ENCODE assay signal across 7 cellular contexts in genomic region chr15:41116872-41117242, GRCh38. TPM values are rescaled to one million over a fixed set of nuclear protein-coding genes. Genes with fewer than 3 reads are reported as not detected.
DNase-seq lines count a peak whose midpoint lies in the region; ATAC-seq lines count a peak whose summit lies in the region.

No MANE protein-coding gene starts in this region.

- H3K4me3 Mint-ChIP-seq in activated T-cell treated with anti-CD3 and anti-CD28 coated beads, Interleukin-2, amount 50 U/mL, for 72 hours = peak overlapping the region; percentile 95 to 98
- H3K4me3 Mint-ChIP-seq in stimulated activated naive B cell treated with anti-CD40 and anti-IgM and Interleukin-4, amounts not matched to agents 10 μg/mL and 1 μg/mL and 100 μg/mL, for 72 hours = peak overlapping the region; percentile 90 to 91

- H3K36me3 Mint-ChIP-seq in activated T-cell treated with anti-CD3 and anti-CD28 coated beads, Interleukin-2, amount 50 U/mL, for 72 hours (ENCODE audit: insufficient read depth in 2 of 2) = peaks cover 10 to 12% of the 10 kb centered on the region in 2 donors
- peaks cover 7 to 20% of the 10 kb centered on the region in 2 donors for H3K36me3 Mint-ChIP-seq in stimulated activated naive B cell treated with anti-CD40 and anti-IgM and Interleukin-4, amounts not matched to agents 10 μg/mL and 1 μg/mL and 100 μg/mL, for 72 hours

- peaks cover 25% of the 10 kb centered on the region for H3K4me1 Mint-ChIP-seq in activated T-cell treated with anti-CD3 and anti-CD28 coated beads, Interleukin-2, amount 50 U/mL, for 72 hours (ENCODE audit: low read depth)
- H3K4me1 Mint-ChIP-seq in stimulated activated naive B cell treated with anti-CD40 and anti-IgM and Interleukin-4, amounts not matched to agents 10 μg/mL and 1 μg/mL and 100 μg/mL, for 72 hours = peaks cover 2 to 29% of the 10 kb centered on the region in 2 donors

- H3K27me3 Mint-ChIP-seq in activated T-cell treated with anti-CD3 and anti-CD28 coated beads, Interleukin-2, amount 50 U/mL, for 72 hours (ENCODE audit: low read depth) = no peaks in the 10 kb centered on the region
- H3K27me3 Mint-ChIP-seq in stimulated activated naive B cell treated with anti-CD40 and anti-IgM and Interleukin-4, amounts not matched to agents 10 μg/mL and 1 μg/mL and 100 μg/mL, for 72 hours = no peaks in the 10 kb centered on the region

- ATAC-seq in HG03025 (IDR thresholded peaks at IDR 0.05; ENCODE audit: low FRiP score, unreplicated experiment) (peak; percentile 2), HG02840 (IDR thresholded peaks at IDR 0.05; ENCODE audit: low FRiP score, unreplicated experiment) (no peak)
- no peak for ATAC-seq in activated T-cell treated with anti-CD3 and anti-CD28 coated beads, Interleukin-2, amount 50 U/mL, for 72 hours (replicated peaks in 1 of 2)
- no peak for ATAC-seq in stimulated activated naive B cell treated with anti-CD40 and anti-IgM and Interleukin-4, amounts not matched to agents 10 μg/mL and 1 μg/mL and 100 μg/mL, for 72 hours (replicated peaks)

- H3K9me3 Mint-ChIP-seq in activated T-cell treated with anti-CD3 and anti-CD28 coated beads, Interleukin-2, amount 50 U/mL, for 72 hours = no peaks in the 10 kb centered on the region
- no peaks in the 10 kb centered on the region for H3K9me3 Mint-ChIP-seq in stimulated activated naive B cell treated with anti-CD40 and anti-IgM and Interleukin-4, amounts not matched to agents 10 μg/mL and 1 μg/mL and 100 μg/mL, for 72 hours

- H3K27ac Mint-ChIP-seq in activated T-cell treated with anti-CD3 and anti-CD28 coated beads, Interleukin-2, amount 50 U/mL, for 72 hours = peak overlapping the region; percentile 99
- H3K27ac Mint-ChIP-seq in stimulated activated naive B cell treated with anti-CD40 and anti-IgM and Interleukin-4, amounts not matched to agents 10 μg/mL and 1 μg/mL and 100 μg/mL, for 72 hours = peak overlapping the region; percentile 98

- DNase-seq in activated T-cell treated with anti-CD3 and anti-CD28 coated beads, Interleukin-2, amount 50 U/mL, for 72 hours = no peak
- DNase-seq in stimulated activated naive B cell treated with anti-CD40 and anti-IgM and Interleukin-4, amounts not matched to agents 10 μg/mL and 1 μg/mL and 100 μg/mL, for 72 hours = no peak
- no peak for DNase-seq in D341Med (ENCODE audit: low spot score)
- DNase-seq in NCI-H1048 (lab: John Stamatoyannopoulos, UW) = no peak

- H3K4me3 ChIP-seq in iPS-11a (ENCODE audit: low read depth, low read length) = peak overlapping the region; percentile 90

RNA-seq across cellular contexts. Expression of gene INO80, which starts 0.8 kb away (rescaled TPM):
- 10 to 100 TPM; 24.7 to 27.9 TPM for total RNA-seq in activated T-cell treated with anti-CD3 and anti-CD28 coated beads, Interleukin-2, amount 50 U/mL, for 72 hours
